15 cellular contexts compared by ENCODE assay signal in the genomic region with DNA sequence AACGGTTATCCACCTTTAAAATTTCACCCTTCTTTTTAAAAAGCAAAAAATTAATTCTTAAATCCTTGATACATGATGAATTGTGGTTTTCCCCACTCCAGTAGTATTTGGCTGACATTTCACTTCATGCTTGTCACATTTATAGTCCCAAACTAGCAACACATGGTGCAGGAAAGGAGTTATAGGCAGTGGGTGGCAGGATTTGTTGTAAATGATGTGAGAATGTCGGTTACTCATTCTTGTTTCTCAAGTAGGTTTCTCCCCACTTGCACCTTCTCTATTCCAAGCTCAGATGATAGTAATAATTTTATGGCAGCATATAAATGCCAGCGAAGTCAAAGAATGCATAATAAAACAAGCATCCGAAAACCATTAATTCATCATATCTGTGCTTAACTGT.
DNase-seq lines count a peak whose midpoint lies in the region; ATAC-seq, FAIRE-seq and TF ChIP-seq lines count a peak whose summit lies in the region.
"Had no signal": no experiment of that assay in that cellular context is flagged by ENCODE, and none has a peak within 500 bp of the region (broad histone marks: within the 10 kb centered on the region; RNA-seq: fewer than 3 reads in every experiment).

No MANE protein-coding gene starts in this region.

- no peak overlapping the region for H3K9ac ChIP-seq in astrocyte (ENCODE audit: low read length)

- no peaks in the 10 kb centered on the region for H3K9me3 Mint-ChIP-seq in astrocyte (ENCODE audit: unreplicated experiment)
- H3K9me3 Mint-ChIP-seq in stimulated activated naive B cell treated with anti-CD40 and anti-IgM and Interleukin-4, amounts not matched to agents 10 μg/mL and 1 μg/mL and 100 μg/mL, for 72 hours: no peaks in the 10 kb centered on the region

- H3K4me1 Mint-ChIP-seq in astrocyte (ENCODE audit: low read depth, unreplicated experiment): peaks cover 13% of the 10 kb centered on the region
- H3K4me1 Mint-ChIP-seq in stimulated activated naive B cell treated with anti-CD40 and anti-IgM and Interleukin-4, amounts not matched to agents 10 μg/mL and 1 μg/mL and 100 μg/mL, for 72 hours: peaks cover 0 to 2% of the 10 kb centered on the region in 2 donors

- no peak overlapping the region for H3K4me3 Mint-ChIP-seq in astrocyte (ENCODE audit: unreplicated experiment)
- H3K4me3 Mint-ChIP-seq in stimulated activated naive B cell treated with anti-CD40 and anti-IgM and Interleukin-4, amounts not matched to agents 10 μg/mL and 1 μg/mL and 100 μg/mL, for 72 hours: no peak overlapping the region

- no peak overlapping the region for H2AFZ ChIP-seq in astrocyte (ENCODE audit: low read depth, low read length)
- no peak overlapping the region for H2AFZ ChIP-seq in osteoblast (ENCODE audit: low read length)

- H3K36me3 ChIP-seq in astrocyte (ENCODE audit: insufficient read depth, low read length) (no peaks in the 10 kb centered on the region), osteoblast (ENCODE audit: insufficient read depth, low read length) (no peaks in the 10 kb centered on the region)
- H3K36me3 ChIP-seq: SJSA1 had no signal

- H4K20me1 ChIP-seq in astrocyte (ENCODE audit: insufficient read depth, low read length): no peaks in the 10 kb centered on the region
- no peaks in the 10 kb centered on the region for H4K20me1 ChIP-seq in osteoblast (ENCODE audit: insufficient read depth, low read length)

- H3K4me3 ChIP-seq in AG09309 (ENCODE audit: control insufficient read depth, low read depth, low read length) (no peak overlapping the region), astrocyte (ENCODE audit: insufficient read depth, low read depth, low read length) (no peak overlapping the region), osteoblast (ENCODE audit: insufficient read depth, low read length) (peak overlapping the region; percentile 31)
- H3K4me3 ChIP-seq: SJSA1 had no signal

- no peaks in the 10 kb centered on the region for H3K36me3 Mint-ChIP-seq in astrocyte (ENCODE audit: low read depth, unreplicated experiment)
- H3K36me3 Mint-ChIP-seq in stimulated activated naive B cell treated with anti-CD40 and anti-IgM and Interleukin-4, amounts not matched to agents 10 μg/mL and 1 μg/mL and 100 μg/mL, for 72 hours: no peaks in the 10 kb centered on the region

- no peak overlapping the region for H3K4me2 ChIP-seq in astrocyte (ENCODE audit: low read length)
- H3K4me2 ChIP-seq in osteoblast (ENCODE audit: insufficient read depth, low read length): peak overlapping the region; percentile 64

- no peak for TF ChIP-seq CTCF in AG09309 (IDR thresholded peaks at IDR 0.05; ENCODE audit: control insufficient read depth, insufficient read depth, low read depth, low read length, missing control alignments)
- no peak for TF ChIP-seq CTCF in astrocyte (IDR thresholded peaks at IDR 0.05; ENCODE audit: insufficient read depth, low read depth, low read length)
- no peak for TF ChIP-seq CTCF in osteoblast (IDR thresholded peaks at IDR 0.05; ENCODE audit: extremely low read depth, low read depth, low read length)

- no peak for ATAC-seq in stimulated activated naive B cell treated with anti-CD40 and anti-IgM and Interleukin-4, amounts not matched to agents 10 μg/mL and 1 μg/mL and 100 μg/mL, for 72 hours (replicated peaks)
- ATAC-seq in HG03045 (IDR thresholded peaks at IDR 0.05; ENCODE audit: unreplicated experiment): no peak

- peak; percentile 93 for DNase-seq in AG09309 (ENCODE audit: low read depth)
- peak; percentile 73 for DNase-seq in GM04503 (ENCODE audit: low read depth)
- peak; percentile 42 for DNase-seq in astrocyte (ENCODE audit: low read depth)
- DNase-seq in osteoblast (ENCODE audit: insufficient read length, low spot score, missing footprints): no peak
- no peak for DNase-seq in stimulated activated naive B cell treated with anti-CD40 and anti-IgM and Interleukin-4, amounts not matched to agents 10 μg/mL and 1 μg/mL and 100 μg/mL, for 72 hours
- no peak for DNase-seq in NCI-H2171 (lab: John Stamatoyannopoulos, UW)
- no peak for DNase-seq in activated CD4-positive, alpha-beta T cell treated with anti-CD3 and anti-CD28 coated beads, Interleukin-2, amount 50 U/mL, for 48 hours
- DNase-seq: 8988T, Caco-2, NCI-H187, SW 1271 had no signal

- no peaks in the 10 kb centered on the region for H3K9me3 ChIP-seq in astrocyte (ENCODE audit: insufficient read depth, low read depth, low read length)
- no peaks in the 10 kb centered on the region for H3K9me3 ChIP-seq in osteoblast (ENCODE audit: low read depth, low read length)
- H3K9me3 ChIP-seq: Caco-2, SJSA1 had no signal

- FAIRE-seq in astrocyte (lab: Jason Lieb, UNC): peak; percentile 55
- FAIRE-seq: GM12891 had no signal

- H3K27me3 ChIP-seq in astrocyte (ENCODE audit: insufficient read depth, low read length) (no peaks in the 10 kb centered on the region), osteoblast (ENCODE audit: insufficient read depth, low read length) (no peaks in the 10 kb centered on the region)
- H3K27me3 ChIP-seq: SJSA1 had no signal

- no peaks in the 10 kb centered on the region for H3K27me3 Mint-ChIP-seq in astrocyte (ENCODE audit: low read depth, unreplicated experiment)
- H3K27me3 Mint-ChIP-seq in stimulated activated naive B cell treated with anti-CD40 and anti-IgM and Interleukin-4, amounts not matched to agents 10 μg/mL and 1 μg/mL and 100 μg/mL, for 72 hours: no peaks in the 10 kb centered on the region

- H3K27ac Mint-ChIP-seq in astrocyte (ENCODE audit: unreplicated experiment): no peak overlapping the region
- H3K27ac Mint-ChIP-seq in stimulated activated naive B cell treated with anti-CD40 and anti-IgM and Interleukin-4, amounts not matched to agents 10 μg/mL and 1 μg/mL and 100 μg/mL, for 72 hours: no peak overlapping the region

- H3K79me2 ChIP-seq in astrocyte (ENCODE audit: insufficient read depth, low read length): no peaks in the 10 kb centered on the region
- H3K79me2 ChIP-seq in osteoblast (ENCODE audit: insufficient read depth, low read length): no peaks in the 10 kb centered on the region

- H3K4me1 ChIP-seq in astrocyte (ENCODE audit: insufficient read depth, low read length) (no peaks in the 10 kb centered on the region), osteoblast (ENCODE audit: insufficient read depth, low read length) (peaks cover 31% of the 10 kb centered on the region)
- H3K4me1 ChIP-seq: Caco-2, SJSA1 had no signal

- no peak overlapping the region for H3K27ac ChIP-seq in astrocyte (ENCODE audit: low read depth, low read length)
- H3K27ac ChIP-seq in osteoblast (ENCODE audit: low read depth, low read length): peak overlapping the region; percentile 29
- H3K27ac ChIP-seq: RWPE1, SJSA1 had no signal

Comparison
In these comparisons a context has a peak if more than half of its experiments do, and no peak if none do; other contexts are left out.
1. DNase-seq: peak in AG09309 (single experiment), GM04503 (single experiment) and astrocyte (single experiment); none in osteoblast (single experiment), stimulated activated naive B cell treated with anti-CD40 and anti-IgM and Interleukin-4, amounts not matched to agents 10 μg/mL and 1 μg/mL and 100 μg/mL, for 72 hours (single experiment), NCI-H2171 (single experiment) and activated CD4-positive, alpha-beta T cell treated with anti-CD3 and anti-CD28 coated beads, Interleukin-2, amount 50 U/mL, for 48 hours (0 of 2).